Comparison of ENCODE assay signal across 31 cellular contexts in genomic region chr6:25399885-25400284, GRCh38.
"Had no signal": no experiment of that assay in that cellular context is flagged by ENCODE, and none has a peak within 500 bp of the region (broad histone marks: within the 10 kb centered on the region; RNA-seq: fewer than 3 reads in every experiment).

No MANE protein-coding gene starts in this region.

- H3K9me3 Mint-ChIP-seq: activated CD4-positive, alpha-beta memory T cell treated with anti-CD3 and anti-CD28 coated beads for 36 hours; activated naive CD8-positive, alpha-beta T cell treated with anti-CD3 and anti-CD28 coated beads, Interleukin-2, amount 10 ng/mL, durations not matched to agents 7 days and 5 days; T-helper 2 cell treated with Interferon-gamma antibody and Interleukin-4, amounts not matched to agents 5 μg/mL and 100 μg/mL, for 36 hours had no signal

- ATAC-seq: body of pancreas, K562, PC-3 had no signal

- H3K36me3 Mint-ChIP-seq: activated CD4-positive, alpha-beta memory T cell treated with anti-CD3 and anti-CD28 coated beads for 36 hours had no signal

- H3K27ac ChIP-seq: adrenal gland, body of pancreas, breast epithelium, Peyer's patch had no signal

- DNase-seq: activated CD4-positive, alpha-beta memory T cell treated with anti-CD3 and anti-CD28 coated beads for 36 hours; activated CD4-positive, alpha-beta T cell treated with anti-CD3 and anti-CD28 coated beads for 4 hours; activated CD4-positive, alpha-beta T cell treated with anti-CD3 and anti-CD28 coated beads, Interleukin-2, amount 50 U/mL, for 1 hour; activated CD4-positive, CD25-positive, alpha-beta regulatory T cell treated with anti-CD3 and anti-CD28 coated beads, Interleukin-2, amount 50 U/mL, for 72 hours; activated CD8-positive, alpha-beta memory T cell treated with anti-CD3 and anti-CD28 coated beads, Interleukin-2, amount 50 U/mL, for 48 hours; activated effector memory CD4-positive, alpha-beta T cell treated with anti-CD3 and anti-CD28 coated beads, Interleukin-2, amount 50 U/mL, for 16 hours; activated naive CD4-positive, alpha-beta T cell; activated naive CD4-positive, alpha-beta T cell treated with anti-CD3 and anti-CD28 coated beads, Interleukin-2, amount 50 U/mL, for 16 hours; activated naive CD8-positive, alpha-beta T cell treated with anti-CD3 and anti-CD28 coated beads, Interleukin-2, amount 10 ng/mL, durations not matched to agents 7 days and 5 days; activated T-cell treated with anti-CD3 and anti-CD28 coated beads, Interleukin-2, amount 50 U/mL, for 48 hours; adrenal gland; body of pancreas; caudate nucleus; cerebellar nuclear complex; IMR-90; NCI-H1105; NCI-H1436; NCI-H1694; NCI-H1930; NCI-H2081 treated with DMSO at 0.1 percent for 48 hours; NCI-H226; NCI-H446 treated with DMSO at 0.1 percent for 48 hours; NCI-H524; PC-3; Peyer's patch; Right ventricle myocardium superior; RPMI8226 had no signal

- H3K4me3 Mint-ChIP-seq: activated CD4-positive, alpha-beta memory T cell treated with anti-CD3 and anti-CD28 coated beads for 36 hours; activated naive CD8-positive, alpha-beta T cell treated with anti-CD3 and anti-CD28 coated beads, Interleukin-2, amount 10 ng/mL, durations not matched to agents 7 days and 5 days; T-helper 1 cell treated with Interleukin-12 subunit alpha and Interleukin-12 subunit beta and Interleukin-4 antibody, amounts not matched to agents 30 μg/mL and 1 μg/mL, for 36 hours; T-helper 2 cell treated with Interferon-gamma antibody and Interleukin-4, amounts not matched to agents 5 μg/mL and 100 μg/mL, for 36 hours had no signal

- H3K27me3 Mint-ChIP-seq: activated CD4-positive, alpha-beta memory T cell treated with anti-CD3 and anti-CD28 coated beads for 36 hours; activated naive CD8-positive, alpha-beta T cell treated with anti-CD3 and anti-CD28 coated beads, Interleukin-2, amount 10 ng/mL, durations not matched to agents 7 days and 5 days had no signal

- H3K27ac Mint-ChIP-seq: activated CD4-positive, alpha-beta memory T cell treated with anti-CD3 and anti-CD28 coated beads for 36 hours; activated naive CD8-positive, alpha-beta T cell treated with anti-CD3 and anti-CD28 coated beads, Interleukin-2, amount 10 ng/mL, durations not matched to agents 7 days and 5 days; T-helper 1 cell treated with Interleukin-12 subunit alpha and Interleukin-12 subunit beta and Interleukin-4 antibody, amounts not matched to agents 30 μg/mL and 1 μg/mL, for 36 hours; T-helper 2 cell treated with Interferon-gamma antibody and Interleukin-4, amounts not matched to agents 5 μg/mL and 100 μg/mL, for 36 hours had no signal
